30 cellular contexts compared by ENCODE assay signal in the genomic region with DNA sequence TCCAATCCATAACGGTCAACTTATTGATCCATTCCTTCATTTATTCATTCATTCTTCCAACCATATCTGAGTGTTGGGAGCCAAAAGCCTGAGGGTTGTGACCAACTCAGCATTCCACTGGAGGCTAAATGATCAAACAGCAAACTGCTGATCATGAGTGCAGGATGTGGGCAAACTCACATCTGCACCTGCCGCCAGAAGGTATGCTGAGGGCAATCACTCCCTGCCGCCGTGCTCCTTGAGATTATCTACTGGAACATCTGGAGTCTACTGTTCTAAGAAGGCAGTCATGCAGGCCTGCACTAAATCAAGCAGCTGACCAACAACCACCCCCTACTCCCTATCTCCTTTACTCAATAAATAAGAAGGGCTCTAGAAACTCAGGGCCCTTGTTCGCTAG.
"Had no signal": no experiment of that assay in that cellular context is flagged by ENCODE, and none has a peak within 500 bp of the region (broad histone marks: within the 10 kb centered on the region; RNA-seq: fewer than 3 reads in every experiment).

No MANE protein-coding gene starts in this region.

- H3K27ac ChIP-seq: ascending aorta, cardiac muscle cell, WERI-Rb-1 had no signal

- DNase-seq: activated CD4-positive, alpha-beta memory T cell treated with anti-CD3 and anti-CD28 coated beads, Interleukin-2, amount 10 ng/mL, durations not matched to agents 7 days and 5 days; activated CD4-positive, alpha-beta T cell treated with anti-CD3 and anti-CD28 coated beads for 1 hour; activated CD4-positive, alpha-beta T cell treated with anti-CD3 and anti-CD28 coated beads for 36 hours; activated CD4-positive, alpha-beta T cell treated with anti-CD3 and anti-CD28 coated beads for 48 hours; activated CD4-positive, alpha-beta T cell treated with anti-CD3 and anti-CD28 coated beads, Interleukin-2, amount 10 ng/mL, durations not matched to agents 7 days and 5 days; activated CD4-positive, alpha-beta T cell treated with anti-CD3 and anti-CD28 coated beads, Interleukin-2, amount 50 U/mL, for 48 hours; activated CD4-positive, CD25-positive, alpha-beta regulatory T cell; activated CD8-positive, alpha-beta memory T cell treated with anti-CD3 and anti-CD28 coated beads for 24 hours; activated CD8-positive, alpha-beta memory T cell treated with anti-CD3 and anti-CD28 coated beads, Interleukin-2, amount 10 ng/mL, durations not matched to agents 7 days and 5 days; activated CD8-positive, alpha-beta memory T cell treated with anti-CD3 and anti-CD28 coated beads, Interleukin-2, amount 50 U/mL, for 48 hours; activated CD8-positive, alpha-beta T cell treated with anti-CD3 and anti-CD28 coated beads, Interleukin-2, amount 10 ng/mL, durations not matched to agents 7 days and 5 days; activated effector memory CD4-positive, alpha-beta T cell treated with Interleukin-2 at 50 U/mL for 16 hours; activated gamma-delta T cell; activated naive CD4-positive, alpha-beta T cell treated with anti-CD3 and anti-CD28 coated beads, Interleukin-2, amount 10 ng/mL, durations not matched to agents 7 days and 5 days; activated naive CD4-positive, alpha-beta T cell treated with Interleukin-2 at 50 U/mL for 16 hours; activated naive CD8-positive, alpha-beta T cell treated with anti-CD3 and anti-CD28 coated beads, Interleukin-2, amount 10 ng/mL, durations not matched to agents 7 days and 5 days; activated naive CD8-positive, alpha-beta T cell treated with anti-CD3 and anti-CD28 coated beads, Interleukin-2, amount 50 U/mL, for 24 hours; activated T-cell treated with anti-CD3 and anti-CD28 coated beads, Interleukin-2, amount 50 U/mL, for 24 hours; activated T-cell treated with anti-CD3 and anti-CD28 coated beads, Interleukin-2, amount 50 U/mL, for 48 hours; amygdala; anterior cingulate cortex; caudate nucleus; T-helper 1 cell; T-helper 2 cell; T-helper 9 cell; WERI-Rb-1 had no signal

- H3K4me3 ChIP-seq: ascending aorta, cardiac muscle cell had no signal

- ATAC-seq: activated CD4-positive, alpha-beta T cell treated with anti-CD3 and anti-CD28 coated beads for 36 hours; activated CD4-positive, CD25-positive, alpha-beta regulatory T cell treated with anti-CD3 and anti-CD28 coated beads, Interleukin-2, amount 50 U/mL, for 24 hours; activated CD8-positive, alpha-beta memory T cell treated with anti-CD3 and anti-CD28 coated beads, Interleukin-2, amount 10 ng/mL, durations not matched to agents 7 days and 5 days; activated CD8-positive, alpha-beta T cell treated with anti-CD3 and anti-CD28 coated beads, Interleukin-2, amount 10 ng/mL, durations not matched to agents 7 days and 5 days; activated naive CD8-positive, alpha-beta T cell treated with anti-CD3 and anti-CD28 coated beads, Interleukin-2, amount 50 U/mL, for 24 hours; WTC11 had no signal
